In genomic region chr15:87704276-87704675, GRCh38 we compare ENCODE assay signal across 26 cellular contexts.
"Had no signal": no experiment of that assay in that cellular context is flagged by ENCODE, and none has a peak within 500 bp of the region (broad histone marks: within the 10 kb centered on the region; RNA-seq: fewer than 3 reads in every experiment).

No MANE protein-coding gene starts in this region.

- H3K36me3 ChIP-seq: esophagus squamous epithelium, heart right ventricle, left lung, prostate gland, right atrium auricular region, suprapubic skin, transverse colon, upper lobe of right lung, uterus had no signal

- H3K9me3 ChIP-seq: esophagus squamous epithelium, left lung, prostate gland, right atrium auricular region, suprapubic skin, transverse colon, upper lobe of right lung, uterus had no signal

- H3K27ac ChIP-seq: esophagus squamous epithelium, left lung, prostate gland, right atrium auricular region, suprapubic skin, transverse colon, upper lobe of right lung, uterus had no signal

- ATAC-seq: left cardiac atrium; left lung; naive thymus-derived CD8-positive, alpha-beta T cell; sciatic nerve; stimulated activated naive CD8-positive, alpha-beta T cell treated with anti-CD3 and anti-CD28 coated beads, Interleukin-15, amount 100 ng/mL, for 72 hours; upper lobe of right lung had no signal

- H3K27me3 ChIP-seq: esophagus squamous epithelium, heart right ventricle, right atrium auricular region, transverse colon, upper lobe of right lung, uterus had no signal

- H3K4me3 ChIP-seq: esophagus squamous epithelium, heart right ventricle, left lung, prostate gland, right atrium auricular region, smooth muscle cell, suprapubic skin, transverse colon, upper lobe of right lung, uterus had no signal

- DNase-seq: dermis blood vessel endothelial cell; effector memory CD4-positive, alpha-beta T cell; esophagus squamous epithelium; foreskin melanocyte; glutamatergic neuron; heart right ventricle; hippocampal formation; left cardiac atrium; left lung; naive thymus-derived CD8-positive, alpha-beta T cell; nephron progenitor cell; nucleus accumbens; stimulated activated CD4-positive, alpha-beta T cell treated with anti-CD3 and anti-CD28 coated beads, Interleukin-12 subunit alpha, Interleukin-12 subunit beta, amount 100 ng/mL, for 4 hours; stimulated activated CD4-positive, alpha-beta T cell treated with anti-CD3 and anti-CD28 coated beads, Interleukin-1b, Interleukin-23, amount 100 ng/mL, for 48 hours; stimulated activated CD4-positive, alpha-beta T cell treated with anti-CD3 and anti-CD28 coated beads, Interleukin-4, amount 100 ng/mL, for 1 hour; stimulated activated CD8-positive, alpha-beta memory T cell treated with anti-CD3 and anti-CD28 coated beads, Interleukin-4, amount 100 ng/mL, for 48 hours; stimulated activated naive CD4-positive, alpha-beta T cell; stimulated activated naive CD8-positive, alpha-beta T cell treated with anti-CD3 and anti-CD28 coated beads, Interleukin-15, amount 100 ng/mL, for 72 hours; transverse colon; upper lobe of right lung; uterus had no signal

- H3K4me1 ChIP-seq: esophagus squamous epithelium, left lung, prostate gland, right atrium auricular region, suprapubic skin, transverse colon, upper lobe of right lung, uterus had no signal

- H3K4me2 ChIP-seq: smooth muscle cell had no signal
